Comparison of ENCODE assay signal across 8 cellular contexts in the genomic region with DNA sequence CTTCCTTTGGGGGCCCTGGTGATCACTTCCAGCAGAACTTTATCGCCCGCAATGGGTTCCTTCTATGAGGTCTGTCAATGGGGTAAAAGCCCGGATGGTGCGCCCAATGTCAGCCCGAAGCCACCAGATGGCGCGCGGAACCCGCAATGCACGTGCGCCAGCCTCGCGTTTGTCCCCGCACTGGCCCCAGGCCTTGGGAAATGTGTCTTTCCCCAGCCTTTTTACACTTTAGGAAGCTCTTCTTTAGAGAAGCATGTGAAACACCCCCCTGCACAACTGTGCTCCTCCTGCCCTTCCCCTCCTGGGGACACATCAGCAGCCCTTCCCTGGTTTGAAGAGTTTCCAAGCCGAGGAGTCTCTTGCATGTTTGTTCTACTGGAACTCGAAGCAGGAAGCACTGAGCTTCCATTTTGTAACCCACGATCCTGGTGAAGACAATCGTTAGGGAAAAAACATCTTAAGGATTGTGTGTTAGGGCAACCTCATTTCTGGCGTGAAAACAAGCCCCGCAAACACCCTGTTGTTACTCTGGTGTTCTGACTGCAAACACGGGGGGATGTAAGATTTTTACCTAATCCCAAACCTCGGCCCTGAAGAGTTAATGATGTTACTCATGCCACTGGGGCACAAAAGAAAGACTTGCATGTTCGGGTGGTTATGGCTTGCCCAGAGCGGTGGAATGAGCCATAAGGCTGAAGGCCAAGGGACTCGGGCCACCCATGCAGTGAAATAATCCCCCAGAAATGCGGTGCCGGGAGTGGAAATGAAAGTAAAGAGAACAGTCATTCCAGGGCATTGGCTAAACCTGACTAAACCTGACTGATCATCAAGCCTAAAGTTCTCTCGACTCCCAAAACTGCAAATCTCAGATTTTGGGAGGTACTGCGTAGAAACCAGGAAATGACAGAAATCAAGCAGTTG. TPM values are rescaled to one million over a fixed set of nuclear protein-coding genes. Genes with fewer than 3 reads are reported as not detected.
A peak's percentile ranks its signal among the peaks of the same experiment; 100 is the strongest.
DNase-seq lines count a peak whose midpoint lies in the region; ATAC-seq and TF ChIP-seq lines count a peak whose summit lies in the region.

No MANE protein-coding gene starts in this region.

- no peaks in the 10 kb centered on the region for H3K36me3 Mint-ChIP-seq in central memory CD8-positive, alpha-beta T cell (ENCODE audit: insufficient read depth)

- no peaks in the 10 kb centered on the region for H3K27me3 Mint-ChIP-seq in central memory CD8-positive, alpha-beta T cell

- no peak overlapping the region for H3K27ac Mint-ChIP-seq in central memory CD8-positive, alpha-beta T cell (ENCODE audit: low read depth)

- no peak overlapping the region for H3K4me3 Mint-ChIP-seq in central memory CD8-positive, alpha-beta T cell

- ATAC-seq in HG03025 (IDR thresholded peaks at IDR 0.05; ENCODE audit: low FRiP score, unreplicated experiment) (peak; percentile 43), left colon (peak; percentile 99), HG03342 (IDR thresholded peaks at IDR 0.05; ENCODE audit: unreplicated experiment) (no peak)
- peak; percentile 81 for ATAC-seq in central memory CD8-positive, alpha-beta T cell (replicated peaks; ENCODE audit: extremely low read depth, poor library complexity, severe bottlenecking)

- no peaks in the 10 kb centered on the region for H3K9me3 Mint-ChIP-seq in central memory CD8-positive, alpha-beta T cell

- intact Hi-C loops in left colon (cut with DNase I, micrococcal nuclease) = loop anchor here (5.0 to 10.0 kb wide), 4 partner anchors 93 to 588 kb away; no protein-coding TSS in a partner anchor

- peak; percentile 93 for TF ChIP-seq CTCF in GM10266 (IDR thresholded peaks at IDR 0.05; ENCODE audit: control insufficient read depth, insufficient read depth, low read depth, missing control alignments)

- H3K4me1 Mint-ChIP-seq in central memory CD8-positive, alpha-beta T cell = peaks cover 10% of the 10 kb centered on the region

- DNase-seq in GM10266 (ENCODE audit: extremely low spot score) (peak; percentile 64), NCI-H446 (lab: John Stamatoyannopoulos, UW) (peak; percentile 81 to 92), left colon (peak; percentile 83 to 94)
- peak; percentile 77 for DNase-seq in activated CD4-positive, alpha-beta T cell treated with anti-CD3 and anti-CD28 coated beads for 1 hour
- peak; percentile 67 to 74 for DNase-seq in central memory CD8-positive, alpha-beta T cell (ENCODE audit: low spot score in 2 of 2)
- peak; percentile 60 to 76 for DNase-seq in stimulated activated CD4-positive, alpha-beta T cell treated with anti-CD3 and anti-CD28 coated beads, Interleukin-1b, Interleukin-23, amount 100 ng/mL, for 1 hour (ENCODE audit: low read depth in 2 of 2)

RNA-seq across cellular contexts. Expression of gene TARBP1, which starts 20.4 kb away (rescaled TPM):
- 10 to 100 TPM; 19.9 to 30.5 TPM for total RNA-seq in left colon
